Comparison of ENCODE assay signal across 10 cellular contexts in genomic region chr1:36217667-36218066, GRCh38. TPM values are rescaled to one million over a fixed set of nuclear protein-coding genes. Genes with fewer than 3 reads are reported as not detected.
DNase-seq lines count a peak whose midpoint lies in the region; ATAC-seq, FAIRE-seq and TF ChIP-seq lines count a peak whose summit lies in the region.
"Had no signal": no experiment of that assay in that cellular context is flagged by ENCODE, and none has a peak within 500 bp of the region (broad histone marks: within the 10 kb centered on the region; RNA-seq: fewer than 3 reads in every experiment).

No MANE protein-coding gene starts in this region.

- no peak overlapping the region for H3K4me3 ChIP-seq in A549
- no peak overlapping the region for H3K4me3 ChIP-seq in bronchial epithelial cell (ENCODE audit: low read depth, low read length)

- FAIRE-seq in A549 (lab: Jason Lieb, UNC) (no peak), bronchial epithelial cell (lab: Jason Lieb, UNC) (no peak), GM19239 (lab: Jason Lieb, UNC) (no peak)

- ATAC-seq in A549 (peak; percentile 89 to 91), left colon (peak; percentile 42), GM21528 (IDR thresholded peaks at IDR 0.05; ENCODE audit: low FRiP score, unreplicated experiment) (no peak)

- TF ChIP-seq CTCF in A549 (IDR thresholded peaks at IDR 0.05) (peak; percentile 42; the same call in 2 of the 3 replicates), HFFc6 (IDR thresholded peaks at IDR 0.05) (peak; percentile 68), bronchial epithelial cell (IDR thresholded peaks at IDR 0.05; ENCODE audit: insufficient read depth, low read length, severe bottlenecking) (peak; percentile 35)

- no peaks in the 10 kb centered on the region for H3K27me3 Mint-ChIP-seq in HFFc6 (ENCODE audit: insufficient read depth)

- intact Hi-C loops in left colon (cut with DNase I, micrococcal nuclease), result no loop called here

- no peaks in the 10 kb centered on the region for H3K27me3 ChIP-seq in bronchial epithelial cell (ENCODE audit: control insufficient read depth, insufficient read depth, low read length)

- TF ChIP-seq EP300 in A549 (IDR thresholded peaks at IDR 0.05), result no peak

- H3K36me3 Mint-ChIP-seq in HFFc6 (ENCODE audit: low read depth), result no peaks in the 10 kb centered on the region

- peak in 1 of 2 experiments; percentile 55 for DNase-seq in A549 (ENCODE audit: low read depth in 1 of 2, low spot score in 1 of 2)
- peak; percentile 29 for DNase-seq in HFFc6
- peak; percentile 43 for DNase-seq in bronchial epithelial cell (ENCODE audit: low read depth)
- no peak for DNase-seq in left colon
- no peak for DNase-seq in SHP77 (lab: John Stamatoyannopoulos, UW)
- no peak for DNase-seq in NOMO-1 treated with DMSO at 0.1 percent for 48 hours (lab: John Stamatoyannopoulos, UW; ENCODE audit: unreplicated experiment)
- DNase-seq in GM19239 (ENCODE audit: insufficient read length, low spot score), result no peak
- DNase-seq: central memory CD4-positive, alpha-beta T cell; NCI-H2029 had no signal

- peak overlapping the region; percentile 40; the same call in 1 of the 2 replicates for H3K27ac Mint-ChIP-seq in HFFc6

- WGBS in A549 (ENCODE audit: missing lambda C conversion rate), result 46% methylated on average over 2 of the region's 2 CpGs

- no peaks in the 10 kb centered on the region for H3K36me3 ChIP-seq in bronchial epithelial cell (ENCODE audit: control insufficient read depth, insufficient read depth, low read length)

- CTCF ChIA-PET in A549 (lab: Yijun Ruan, JAX), result interaction anchor here (0.7 to 2.4 kb wide), 11 partner anchors 9 to 123 kb away, joined by 3 to 14 read pairs (median 4); partner anchors contain the start of gene TRAPPC3

- H3K27ac ChIP-seq in A549, result peak overlapping the region; percentile 13 to 74; a peak in 4 of 6 replicates

- peaks cover 6% of the 10 kb centered on the region for H3K4me1 Mint-ChIP-seq in HFFc6 (ENCODE audit: low read depth)

- H3K4me3 Mint-ChIP-seq in HFFc6, result no peak overlapping the region

- H3K9me3 Mint-ChIP-seq in HFFc6, result no peaks in the 10 kb centered on the region

- H3K4me1 ChIP-seq in A549, result 0 out of 3 replicates have a peak, but pooled peaks cover 5% of the 10 kb centered on the region

- TF ChIP-seq RAD21 in A549 (conservative IDR thresholded peaks at IDR 0.05 in 1 of 2, IDR thresholded peaks at IDR 0.05 in 1 of 2), result peak; percentile 57 to 66

- H3K9me3 ChIP-seq in A549, result no peaks in the 10 kb centered on the region

- POLR2A ChIA-PET in A549 (lab: Yijun Ruan, JAX), result no interaction called here

- TF ChIP-seq POLR2A in A549 (IDR thresholded peaks at IDR 0.05; ENCODE audit: low read length), result no peak

- no peak overlapping the region for H3K4me2 ChIP-seq in A549

TF ChIP-seq in A549, 52 proteins besides CTCF, POLR2A, EP300 and RAD21:
- TF ChIP-seq SMC3 (IDR thresholded peaks at IDR 0.05) (peak; percentile 41), ELK1 (IDR thresholded peaks at IDR 0.05; ENCODE audit: low read depth, low read length) (no peak), ZFP36 (IDR thresholded peaks at IDR 0.05; ENCODE audit: borderline replicate concordance, partially characterized antibody) (no peak), KDM5A (IDR thresholded peaks at IDR 0.05) (no peak), MYC (IDR thresholded peaks at IDR 0.05; ENCODE audit: borderline replicate concordance, low read length) (no peak)

RNA-seq across cellular contexts. Expression of gene THRAP3, which starts 6.6 kb away (rescaled TPM):
- polyA plus RNA-seq in A549 (2011; rRNA removed), result 60.7 and 66.5 TPM in 2 replicates
- polyA plus RNA-seq in A549 (2012; cell fraction: cytosol; rRNA removed), result 17.4 and 21.9 TPM in 2 replicates
- polyA plus RNA-seq in A549 (2012; cell fraction: nucleus; rRNA removed), result 21.1 and 26.4 TPM in 2 replicates
- polyA plus RNA-seq in A549 (2017; fragmentation: RNase III; extraction: RNeasy Plus Mini Kit Qiagen cat#74134 plus additional on column Dnase treatment), result 57.9 to 61.7 TPM (median 60.0 TPM) in 3 replicates
- polyA minus RNA-seq in A549 (2011; rRNA and poly(A)+ RNA removed), result 45.3 and 66.3 TPM in 2 replicates
- total RNA-seq in HFFc6 (2021; fragmentation: NEBNext Ultra II Directional; extraction: Animal tissue kit (Norgen Biotek cat#: 25700)), result 100 to 1,000 TPM; 116 to 126 (median 121) TPM
- 82.3 and 82.4 TPM in 2 replicates for total RNA-seq in bronchial epithelial cell
- total RNA-seq in left colon, result 10 to 100 TPM; 78.7 to 79.7 TPM

Comparison
In these comparisons a context has a peak if more than half of its experiments do, and no peak if none do; other contexts are left out.
1. DNase-seq: peak in HFFc6 (single experiment) and bronchial epithelial cell (single experiment); none in left colon (0 of 2), SHP77 (0 of 2), NOMO-1 treated with DMSO at 0.1 percent for 48 hours (single experiment) and GM19239 (single experiment).
2. Peak in every context shown above with its lines, with median percentiles within 50 percentile points of each other: CTCF ChIP-seq.